1 cellular context compared by ENCODE assay signal in genomic region chr1:1122078-1122811, GRCh38.
TF ChIP-seq lines count a peak whose summit lies in the region.

No MANE protein-coding gene starts in this region.

TF ChIP-seq in K562, 482 proteins besides CTCF, POLR2A, EP300 and RAD21 (continues in another document):
- TF ChIP-seq HDAC1 (IDR thresholded peaks at IDR 0.05): no peak
- no peak for TF ChIP-seq RAD51 (IDR thresholded peaks at IDR 0.05; ENCODE audit: borderline replicate concordance, low read depth)
- no peak for TF ChIP-seq HMGN3 (IDR thresholded peaks at IDR 0.05; ENCODE audit: borderline replicate concordance, extremely low read depth, insufficient read length, low read depth, low read length)
- TF ChIP-seq ZNF699 (CRISPR knock-in tag; IDR thresholded peaks at IDR 0.05; ENCODE audit: insufficient replicate concordance): no peak
- TF ChIP-seq CHCHD3 (CRISPR knock-in tag; IDR thresholded peaks at IDR 0.05): no peak
- TF ChIP-seq KLF1 (tag; IDR thresholded peaks at IDR 0.05): no peak
- no peak for TF ChIP-seq ATF1 (CRISPR knock-in tag; IDR thresholded peaks at IDR 0.05)
- 0 out of 2 replicates have a peak, but pooled peaks have one; percentile 19 for TF ChIP-seq ATF1 (tag; IDR thresholded peaks at IDR 0.05)
- TF ChIP-seq NRF1 (conservative IDR thresholded peaks at IDR 0.05 in 1 of 2, IDR thresholded peaks at IDR 0.05 in 1 of 2): 0 out of 4 replicates have a peak, but pooled peaks of 1 of the 2 experiments have one; percentile 29
- TF ChIP-seq MEF2A (IDR thresholded peaks at IDR 0.05; ENCODE audit: control insufficient read depth, low read depth, low read length): no peak
- no peak for TF ChIP-seq ZNF277 (CRISPR knock-in tag; IDR thresholded peaks at IDR 0.05; ENCODE audit: borderline replicate concordance)
- TF ChIP-seq MAFK (IDR thresholded peaks at IDR 0.05; ENCODE audit: low read length): peak; percentile 7; the same call in 1 of the 2 replicates
- TF ChIP-seq ETV1 (tag; conservative IDR thresholded peaks at IDR 0.05; ENCODE audit: low read depth): no peak
- 0 out of 2 replicates have a peak, but pooled peaks have one; percentile 56 for TF ChIP-seq ZNF609 (CRISPR knock-in tag; IDR thresholded peaks at IDR 0.05; ENCODE audit: borderline replicate concordance)
- no peak for TF ChIP-seq MCM5 (IDR thresholded peaks at IDR 0.05; ENCODE audit: low read depth)
- no peak for TF ChIP-seq TGIF2 (CRISPR knock-in tag; IDR thresholded peaks at IDR 0.05)
- no peak for TF ChIP-seq BDP1 (IDR thresholded peaks at IDR 0.05; ENCODE audit: insufficient read depth, insufficient read length)
- no peak for TF ChIP-seq ZNF347 (CRISPR knock-in tag; IDR thresholded peaks at IDR 0.05; ENCODE audit: low read depth)
- TF ChIP-seq BMI1 (IDR thresholded peaks at IDR 0.05; ENCODE audit: low read length): no peak
- no peak for TF ChIP-seq GMEB1 (CRISPR knock-in tag; IDR thresholded peaks at IDR 0.05)
- TF ChIP-seq SIX5 (IDR thresholded peaks at IDR 0.05; ENCODE audit: borderline replicate concordance in 1 of 2, insufficient read depth in 1 of 2, low read depth in 1 of 2, low read length in 2 of 2): no peak
- TF ChIP-seq ZNF175 (CRISPR knock-in tag; IDR thresholded peaks at IDR 0.05; ENCODE audit: low read depth): no peak
- TF ChIP-seq NR0B1 (IDR thresholded peaks at IDR 0.05; ENCODE audit: partially characterized antibody): no peak
- TF ChIP-seq BHLHE40 (IDR thresholded peaks at IDR 0.05; ENCODE audit: low read length): no peak
- TF ChIP-seq MTA2 (IDR thresholded peaks at IDR 0.05; ENCODE audit: low read depth): no peak
- TF ChIP-seq ZZZ3 (IDR thresholded peaks at IDR 0.05): no peak
- TF ChIP-seq ZNF830 (CRISPR knock-in tag; IDR thresholded peaks at IDR 0.05): no peak
- peak; percentile 84 for TF ChIP-seq RB1 (IDR thresholded peaks at IDR 0.05; ENCODE audit: low read depth)
- no peak for TF ChIP-seq ZBTB40 (IDR thresholded peaks at IDR 0.05)
- no peak for TF ChIP-seq ZBTB40 (CRISPR knock-in tag; IDR thresholded peaks at IDR 0.05)
- TF ChIP-seq FOXP4 (CRISPR knock-in tag; IDR thresholded peaks at IDR 0.05; ENCODE audit: borderline replicate concordance): no peak
- TF ChIP-seq SP1 (CRISPR knock-in tag; IDR thresholded peaks at IDR 0.05): no peak
- no peak for TF ChIP-seq NFATC3 (IDR thresholded peaks at IDR 0.05)
- TF ChIP-seq CREB1 (IDR thresholded peaks at IDR 0.05): no peak
- no peak for TF ChIP-seq CREB1 (CRISPR knock-in tag; IDR thresholded peaks at IDR 0.05)
- TF ChIP-seq ZNF282 (CRISPR knock-in tag; IDR thresholded peaks at IDR 0.05): no peak
- no peak for TF ChIP-seq ZNF41 (CRISPR knock-in tag; conservative IDR thresholded peaks at IDR 0.05)
- no peak for TF ChIP-seq RBBP5 (IDR thresholded peaks at IDR 0.05; ENCODE audit: borderline replicate concordance, insufficient read depth, low read length, poor library complexity, severe bottlenecking)
- TF ChIP-seq VEZF1 (CRISPR knock-in tag; IDR thresholded peaks at IDR 0.05): no peak
- peak; percentile 94 for TF ChIP-seq HNRNPL (IDR thresholded peaks at IDR 0.05; ENCODE audit: low read depth, low read length)
- no peak for TF ChIP-seq RBM22 (IDR thresholded peaks at IDR 0.05; ENCODE audit: low read depth, low read length, poor library complexity, severe bottlenecking)
- no peak for TF ChIP-seq BCOR (IDR thresholded peaks at IDR 0.05)
- TF ChIP-seq TCF7 (IDR thresholded peaks at IDR 0.05; ENCODE audit: borderline replicate concordance): no peak
- no peak for TF ChIP-seq HNRNPK (IDR thresholded peaks at IDR 0.05; ENCODE audit: low read depth, low read length, poor library complexity, severe bottlenecking)
- 0 out of 2 replicates have a peak, but pooled peaks have one; percentile 16 for TF ChIP-seq HCFC1 (IDR thresholded peaks at IDR 0.05; ENCODE audit: low read depth, low read length)
